In the genomic region with DNA sequence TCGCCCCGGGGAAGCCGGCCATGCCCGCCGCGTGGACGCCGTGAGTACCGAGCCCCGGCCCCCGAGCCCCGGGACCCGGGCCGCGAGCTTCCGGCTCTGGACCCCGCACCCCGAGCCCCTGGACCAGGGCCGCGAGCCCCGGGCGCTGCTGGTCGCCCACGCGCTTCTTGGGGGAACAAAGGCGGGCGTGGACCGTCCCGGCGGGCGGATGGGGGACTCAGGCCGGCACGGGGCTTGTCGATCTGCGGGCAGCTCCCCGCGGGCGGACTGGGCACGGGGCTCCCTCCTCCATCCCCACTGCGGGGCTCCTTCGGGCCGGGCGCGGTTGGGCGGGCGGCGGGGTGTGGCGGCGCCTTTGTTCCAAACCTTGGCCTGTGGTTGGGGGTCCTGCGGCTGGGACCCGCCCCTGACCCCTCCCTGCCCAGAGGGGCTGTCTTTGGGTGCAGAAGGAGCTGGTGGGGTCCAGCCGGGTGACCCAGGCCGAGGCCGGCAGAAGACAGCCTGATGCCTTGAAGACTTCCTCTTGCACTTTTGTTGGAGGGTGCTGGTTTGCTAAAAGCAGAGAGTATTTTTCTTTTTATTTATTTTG, we compare ENCODE assay signal across 8 cellular contexts. TPM values are rescaled to one million over a fixed set of nuclear protein-coding genes. Genes with fewer than 3 reads are reported as not detected.
A peak's percentile ranks its signal among the peaks of the same experiment; 100 is the strongest.
DNase-seq lines count a peak whose midpoint lies in the region; ATAC-seq and TF ChIP-seq lines count a peak whose summit lies in the region.

No MANE protein-coding gene starts in this region.

- ATAC-seq in RWPE2 (ENCODE audit: low read depth) (peak; percentile 17; the same call in 2 of the 3 replicates), Right ventricle myocardium superior (ENCODE audit: poor library complexity) (peak; percentile 13), GM19035 (IDR thresholded peaks at IDR 0.05; ENCODE audit: unreplicated experiment) (no peak), HG03460 (IDR thresholded peaks at IDR 0.05; ENCODE audit: unreplicated experiment) (no peak), GM21360 (IDR thresholded peaks at IDR 0.05; ENCODE audit: unreplicated experiment) (no peak)

- H3K36me3 ChIP-seq in RWPE2 (ENCODE audit: low read depth) (peaks cover 29% of the 10 kb centered on the region), sigmoid colon (peaks cover 0 to 17% (median 0%) of the 10 kb centered on the region in 4 donors)

- H3K27ac ChIP-seq in RWPE2 (ENCODE audit: poor library complexity, severe bottlenecking) (peak overlapping the region; percentile 30), sigmoid colon (peak overlapping the region in 3 of 4 donors; percentile 41 to 61 (median 56))

- DNase-seq in GM12865 (ENCODE audit: low read depth) (no peak), RWPE2 (ENCODE audit: low spot score) (no peak), Right ventricle myocardium superior (no peak), sigmoid colon (no peak), A172 (ENCODE audit: low spot score) (no peak)

- H3K4me1 ChIP-seq in RWPE2 (ENCODE audit: insufficient read depth, poor library complexity, severe bottlenecking) (no peaks in the 10 kb centered on the region), sigmoid colon (peaks cover 0 to 22% (median 14%) of the 10 kb centered on the region in 4 donors)

- TF ChIP-seq POLR2A in sigmoid colon (IDR thresholded peaks at IDR 0.05): no peak

- TF ChIP-seq EP300 in sigmoid colon (IDR thresholded peaks at IDR 0.05): no peak

- peak overlapping the region; percentile 27; the same call in 1 of the 2 replicates for H3K4me3 ChIP-seq in GM12865 (ENCODE audit: low read depth, low read length)
- peak overlapping the region; percentile 56 for H3K4me3 ChIP-seq in RWPE2 (ENCODE audit: severe bottlenecking)
- H3K4me3 ChIP-seq in sigmoid colon: peak overlapping the region; percentile 37 to 62 (median 56)

- TF ChIP-seq CTCF in GM12865 (IDR thresholded peaks at IDR 0.05; ENCODE audit: insufficient read depth, low read depth, low read length, missing control alignments): no peak
- TF ChIP-seq CTCF in RWPE2 (IDR thresholded peaks at IDR 0.05; ENCODE audit: poor library complexity, severe bottlenecking): no peak
- TF ChIP-seq CTCF in sigmoid colon (IDR thresholded peaks at IDR 0.05): no peak

- H3K27me3 ChIP-seq in RWPE2 (ENCODE audit: insufficient read depth, poor library complexity, severe bottlenecking) (no peaks in the 10 kb centered on the region), sigmoid colon (no peaks in the 10 kb centered on the region)

- WGBS in sigmoid colon, 2 donors: 1 to 16% methylated on average over 54 of the region's 54 CpGs

- H3K9me3 ChIP-seq in RWPE2 (ENCODE audit: severe bottlenecking) (no peaks in the 10 kb centered on the region), sigmoid colon (no peaks in the 10 kb centered on the region)

- intact Hi-C loops in Right ventricle myocardium superior (cut with DNase I) (no loop called here), sigmoid colon (cut with DNase I) (no loop called here)

RNA-seq across cellular contexts. Expression of a gene that starts 25.2 kb away (rescaled TPM):
- total RNA-seq in Right ventricle myocardium superior: 217 TPM
- total RNA-seq in sigmoid colon: 100 to 1,000 TPM; 166 to 378 (median 183) TPM
- polyA plus RNA-seq in sigmoid colon: 100 to 1,000 TPM; 113 to 162 (median 120) TPM
- 166 and 199 TPM in 2 replicates for total RNA-seq in A172 (2014; rRNA removed; shearing (Covaris generic))

RNA-seq across cellular contexts. Expression of a gene that starts 25.6 kb away (rescaled TPM):
- total RNA-seq in Right ventricle myocardium superior (24.9 TPM), sigmoid colon (10 to 100 TPM; 18.4 to 49.3 (median 24.2) TPM)
- 10 to 100 TPM; 18.6 to 82.4 (median 35.6) TPM for polyA plus RNA-seq in sigmoid colon
- 37.4 and 56.9 TPM in 2 replicates for total RNA-seq in A172 (2014; rRNA removed; shearing (Covaris generic))

Comparison
In these comparisons a context has a peak if more than half of its experiments do, and no peak if none do; other contexts are left out.
1. ATAC-seq: peak in RWPE2 (single experiment) and Right ventricle myocardium superior (single experiment); none in GM19035 (single experiment), HG03460 (single experiment) and GM21360 (single experiment).
2. Peak in every context shown above with its lines, with median percentiles within 50 percentile points of each other: H3K4me3 ChIP-seq.